Comparison of ENCODE assay signal across 19 cellular contexts in the genomic region with DNA sequence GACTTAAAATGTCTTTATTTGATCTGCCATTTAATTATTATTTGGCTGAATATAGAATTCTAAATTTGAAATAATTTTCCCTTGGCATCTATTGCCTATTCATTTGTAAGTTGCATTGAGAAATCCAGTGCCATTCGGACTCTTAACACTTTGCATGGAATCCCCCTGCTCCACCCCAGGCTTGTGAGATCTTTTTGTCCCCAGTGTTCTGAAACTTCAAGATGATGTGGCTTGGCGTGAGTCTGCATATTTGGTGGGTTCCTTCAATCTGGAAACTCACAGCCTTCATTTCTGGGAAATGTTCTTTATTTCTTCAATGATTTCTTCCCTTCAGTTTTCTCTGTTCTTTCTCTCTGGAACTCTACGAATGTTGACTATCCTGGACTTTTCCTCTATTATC.
"Had no signal": no experiment of that assay in that cellular context is flagged by ENCODE, and none has a peak within 500 bp of the region (broad histone marks: within the 10 kb centered on the region; RNA-seq: fewer than 3 reads in every experiment).

No MANE protein-coding gene starts in this region.

- H3K36me3 ChIP-seq: neural progenitor cell had no signal

- H3K4me3 Mint-ChIP-seq: activated CD4-positive, alpha-beta memory T cell treated with anti-CD3 and anti-CD28 coated beads, Interleukin-2, amount 10 ng/mL, durations not matched to agents 7 days and 5 days; endodermal cell; memory B cell; neural progenitor cell; WTC11 had no signal

- H3K4me1 ChIP-seq: esophagus squamous epithelium, spleen, transverse colon had no signal

- H3K4me3 ChIP-seq: esophagus squamous epithelium, neural progenitor cell, spleen, transverse colon had no signal

- H3K9me3 ChIP-seq: esophagus squamous epithelium, spleen, transverse colon had no signal

- ATAC-seq: left colon; stimulated activated naive CD8-positive, alpha-beta T cell treated with anti-CD3 and anti-CD28 coated beads, Interleukin-15, amount 100 ng/mL, for 72 hours; WTC11 had no signal

- H3K4me1 Mint-ChIP-seq: activated CD4-positive, alpha-beta memory T cell treated with anti-CD3 and anti-CD28 coated beads, Interleukin-2, amount 10 ng/mL, durations not matched to agents 7 days and 5 days; memory B cell; WTC11 had no signal

- DNase-seq: activated CD4-positive, alpha-beta memory T cell treated with anti-CD3 and anti-CD28 coated beads, Interleukin-2, amount 10 ng/mL, durations not matched to agents 7 days and 5 days; activated naive CD4-positive, alpha-beta T cell treated with anti-CD3 and anti-CD28 coated beads, Interleukin-2, amount 50 U/mL, for 16 hours; amygdala; cortex of kidney; endodermal cell; esophagus squamous epithelium; foreskin fibroblast; left colon; spleen; stimulated activated CD4-positive, alpha-beta T cell treated with anti-CD3 and anti-CD28 coated beads, Interleukin-4, amount 100 ng/mL, for 1 hour; stimulated activated naive CD8-positive, alpha-beta T cell treated with anti-CD3 and anti-CD28 coated beads, Interleukin-15, amount 100 ng/mL, for 72 hours; T1000; transverse colon had no signal

- H3K27me3 Mint-ChIP-seq: activated CD4-positive, alpha-beta memory T cell treated with anti-CD3 and anti-CD28 coated beads, Interleukin-2, amount 10 ng/mL, durations not matched to agents 7 days and 5 days; memory B cell; stimulated activated naive CD8-positive, alpha-beta T cell treated with anti-CD3 and anti-CD28 coated beads, Interleukin-15, amount 100 ng/mL, for 72 hours had no signal

- H3K27ac ChIP-seq: esophagus squamous epithelium, neural progenitor cell, spleen, transverse colon had no signal

- H3K27ac Mint-ChIP-seq: activated CD4-positive, alpha-beta memory T cell treated with anti-CD3 and anti-CD28 coated beads, Interleukin-2, amount 10 ng/mL, durations not matched to agents 7 days and 5 days; endodermal cell; memory B cell; neural progenitor cell; stimulated activated naive CD8-positive, alpha-beta T cell treated with anti-CD3 and anti-CD28 coated beads, Interleukin-15, amount 100 ng/mL, for 72 hours; WTC11 had no signal

- H3K27me3 ChIP-seq: esophagus squamous epithelium, neural progenitor cell, spleen, transverse colon had no signal

- H3K9me3 Mint-ChIP-seq: memory B cell; stimulated activated naive CD8-positive, alpha-beta T cell treated with anti-CD3 and anti-CD28 coated beads, Interleukin-15, amount 100 ng/mL, for 72 hours had no signal

- FAIRE-seq: bronchial epithelial cell, keratinocyte, urothelium cell line had no signal
